ENCODE assay signal across 18 cellular contexts in the genomic region with DNA sequence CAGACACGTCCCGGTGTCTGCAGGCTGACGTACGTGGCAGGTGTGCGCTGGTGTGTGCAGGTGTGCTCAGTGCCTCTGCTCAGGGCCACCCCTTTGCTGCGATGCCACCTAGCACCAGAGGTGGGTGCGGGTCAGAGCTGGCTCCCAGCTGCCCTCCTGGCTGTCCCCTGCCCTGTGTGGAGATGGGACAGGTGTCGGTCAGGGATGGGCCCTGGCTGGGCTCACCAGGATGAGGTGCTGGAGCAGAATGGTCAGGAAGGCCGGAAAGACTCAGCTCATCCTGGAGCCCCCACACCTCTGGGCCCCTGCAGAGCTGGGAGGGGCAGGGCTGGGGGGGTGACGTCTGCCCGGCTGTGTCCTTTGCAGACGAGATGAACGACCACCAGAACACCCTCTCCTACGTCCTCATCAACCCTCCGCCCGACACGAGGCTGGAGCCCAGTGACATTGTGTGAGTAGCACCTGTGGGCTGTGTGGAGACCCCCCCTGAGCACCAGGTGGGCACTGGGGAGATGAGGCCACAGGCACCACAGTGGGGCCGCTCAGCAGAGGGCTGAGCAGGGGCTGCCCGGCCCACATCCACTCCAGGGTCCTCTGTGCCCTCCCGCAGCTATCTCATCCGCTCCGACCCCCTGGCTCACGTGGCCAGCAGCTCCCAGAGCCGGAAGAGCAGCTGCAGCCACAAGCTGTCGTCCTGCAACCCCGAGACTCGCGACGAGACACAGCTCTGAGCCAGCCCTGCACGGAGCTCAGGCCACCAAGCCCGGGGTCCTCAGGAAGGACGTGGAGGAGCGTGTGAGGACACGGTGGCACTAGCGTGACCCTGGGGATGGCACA.
"Had no signal": no experiment of that assay in that cellular context is flagged by ENCODE, and none has a peak within 500 bp of the region (broad histone marks: within the 10 kb centered on the region; RNA-seq: fewer than 3 reads in every experiment).

No MANE protein-coding gene starts in this region.

- H3K4me1 ChIP-seq: body of pancreas, upper lobe of left lung had no signal

- H3K27me3 Mint-ChIP-seq: activated CD4-positive, alpha-beta T cell treated with anti-CD3 and anti-CD28 coated beads, Interleukin-2, amount 10 ng/mL, durations not matched to agents 7 days and 5 days; activated naive CD8-positive, alpha-beta T cell treated with anti-CD3 and anti-CD28 coated beads for 36 hours; stimulated activated naive CD8-positive, alpha-beta T cell treated with anti-CD3 and anti-CD28 coated beads, Interleukin-15, Interleukin-2, amounts not matched to agents 100 ng/mL and 50 ng/mL, for 24 hours had no signal

- H3K4me3 ChIP-seq: body of pancreas, lung, skin epidermis, upper lobe of left lung had no signal

- ATAC-seq: body of pancreas; left colon; naive thymus-derived CD8-positive, alpha-beta T cell had no signal

- H3K27ac Mint-ChIP-seq: activated CD4-positive, alpha-beta T cell treated with anti-CD3 and anti-CD28 coated beads, Interleukin-2, amount 10 ng/mL, durations not matched to agents 7 days and 5 days; activated naive CD8-positive, alpha-beta T cell treated with anti-CD3 and anti-CD28 coated beads for 36 hours; naive thymus-derived CD8-positive, alpha-beta T cell; stimulated activated naive CD8-positive, alpha-beta T cell treated with anti-CD3 and anti-CD28 coated beads, Interleukin-15, Interleukin-2, amounts not matched to agents 100 ng/mL and 50 ng/mL, for 24 hours had no signal

- H3K4me3 Mint-ChIP-seq: activated CD4-positive, alpha-beta T cell treated with anti-CD3 and anti-CD28 coated beads, Interleukin-2, amount 10 ng/mL, durations not matched to agents 7 days and 5 days; activated naive CD8-positive, alpha-beta T cell treated with anti-CD3 and anti-CD28 coated beads for 36 hours; naive thymus-derived CD8-positive, alpha-beta T cell; stimulated activated naive CD8-positive, alpha-beta T cell treated with anti-CD3 and anti-CD28 coated beads, Interleukin-15, Interleukin-2, amounts not matched to agents 100 ng/mL and 50 ng/mL, for 24 hours had no signal

- H3K27ac ChIP-seq: body of pancreas, neutrophil, skin epidermis, upper lobe of left lung had no signal

- H3K4me1 Mint-ChIP-seq: activated CD4-positive, alpha-beta T cell treated with anti-CD3 and anti-CD28 coated beads, Interleukin-2, amount 10 ng/mL, durations not matched to agents 7 days and 5 days; activated naive CD8-positive, alpha-beta T cell treated with anti-CD3 and anti-CD28 coated beads for 36 hours; naive thymus-derived CD8-positive, alpha-beta T cell had no signal

- H3K36me3 Mint-ChIP-seq: activated naive CD8-positive, alpha-beta T cell treated with anti-CD3 and anti-CD28 coated beads for 36 hours; naive thymus-derived CD8-positive, alpha-beta T cell had no signal

- H3K9me3 Mint-ChIP-seq: activated CD4-positive, alpha-beta T cell treated with anti-CD3 and anti-CD28 coated beads, Interleukin-2, amount 10 ng/mL, durations not matched to agents 7 days and 5 days; activated naive CD8-positive, alpha-beta T cell treated with anti-CD3 and anti-CD28 coated beads for 36 hours; naive thymus-derived CD8-positive, alpha-beta T cell; stimulated activated naive CD8-positive, alpha-beta T cell treated with anti-CD3 and anti-CD28 coated beads, Interleukin-15, Interleukin-2, amounts not matched to agents 100 ng/mL and 50 ng/mL, for 24 hours had no signal

- H3K9me3 ChIP-seq: body of pancreas, neutrophil, upper lobe of left lung had no signal

- H3K27me3 ChIP-seq: body of pancreas, upper lobe of left lung had no signal

- DNase-seq: activated CD4-positive, alpha-beta T cell treated with anti-CD3 and anti-CD28 coated beads, Interleukin-2, amount 10 ng/mL, durations not matched to agents 7 days and 5 days; activated CD8-positive, alpha-beta memory T cell treated with anti-CD3 and anti-CD28 coated beads for 24 hours; activated gamma-delta T cell treated with Interleukin-2 at 50 U/mL for 16 hours; activated naive CD8-positive, alpha-beta T cell treated with anti-CD3 and anti-CD28 coated beads for 36 hours; amygdala; body of pancreas; caudate nucleus; left colon; naive thymus-derived CD8-positive, alpha-beta T cell; posterior cingulate gyrus; retina; stimulated activated CD4-positive, alpha-beta T cell treated with anti-CD3 and anti-CD28 coated beads, Interleukin-15, amount 100 ng/mL, for 24 hours; stimulated activated CD4-positive, alpha-beta T cell treated with anti-CD3 and anti-CD28 coated beads, Interleukin-4, amount 100 ng/mL, for 24 hours had no signal

- H3K36me3 ChIP-seq: neutrophil, upper lobe of left lung had no signal
